ENCODE assay signal across 1 cellular context in the genomic region with DNA sequence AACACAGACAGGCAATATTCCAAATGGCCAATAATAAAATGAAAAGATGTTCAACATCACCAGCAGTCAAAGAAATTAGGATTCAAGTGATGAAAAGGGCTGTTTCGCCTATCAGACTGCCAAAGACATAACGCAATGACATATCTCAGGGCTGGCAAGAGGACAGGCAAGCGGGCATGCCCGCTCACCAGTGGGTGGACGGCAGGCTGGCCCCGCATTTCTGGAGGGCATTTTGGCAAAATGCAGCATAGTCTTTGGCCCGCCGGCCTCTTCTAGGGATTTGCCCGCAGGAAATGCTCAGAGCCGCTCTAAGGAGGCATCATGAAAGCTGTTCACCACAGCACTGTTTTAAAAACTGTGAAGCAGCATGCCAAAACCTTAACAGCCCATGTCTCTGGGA.
TF ChIP-seq lines count a peak whose summit lies in the region.

No MANE protein-coding gene starts in this region.

TF ChIP-seq in SK-N-SH treated with all-trans-retinoic acid at 6 μM for 48 hours, 23 proteins besides CTCF, POLR2A, EP300 and RAD21 (continued from another document):
- TF ChIP-seq, protein P1, sequence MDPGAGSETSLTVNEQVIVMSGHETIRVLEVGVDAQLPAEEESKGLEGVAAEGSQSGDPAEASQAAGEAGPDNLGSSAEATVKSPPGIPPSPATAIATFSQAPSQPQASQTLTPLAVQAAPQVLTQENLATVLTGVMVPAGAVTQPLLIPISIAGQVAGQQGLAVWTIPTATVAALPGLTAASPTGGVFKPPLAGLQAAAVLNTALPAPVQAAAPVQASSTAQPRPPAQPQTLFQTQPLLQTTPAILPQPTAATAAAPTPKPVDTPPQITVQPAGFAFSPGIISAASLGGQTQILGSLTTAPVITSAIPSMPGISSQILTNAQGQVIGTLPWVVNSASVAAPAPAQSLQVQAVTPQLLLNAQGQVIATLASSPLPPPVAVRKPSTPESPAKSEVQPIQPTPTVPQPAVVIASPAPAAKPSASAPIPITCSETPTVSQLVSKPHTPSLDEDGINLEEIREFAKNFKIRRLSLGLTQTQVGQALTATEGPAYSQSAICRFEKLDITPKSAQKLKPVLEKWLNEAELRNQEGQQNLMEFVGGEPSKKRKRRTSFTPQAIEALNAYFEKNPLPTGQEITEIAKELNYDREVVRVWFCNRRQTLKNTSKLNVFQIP (CRISPR knock-in tag; IDR thresholded peaks at IDR 0.05; ENCODE audit: borderline replicate concordance, low read depth): no peak
TF ChIP-seq in SK-N-SH treated with all-trans-retinoic acid at 6 μM for 48 hours: peak in this region for 0.
